Comparison of ENCODE assay signal across 23 cellular contexts in the genomic region with DNA sequence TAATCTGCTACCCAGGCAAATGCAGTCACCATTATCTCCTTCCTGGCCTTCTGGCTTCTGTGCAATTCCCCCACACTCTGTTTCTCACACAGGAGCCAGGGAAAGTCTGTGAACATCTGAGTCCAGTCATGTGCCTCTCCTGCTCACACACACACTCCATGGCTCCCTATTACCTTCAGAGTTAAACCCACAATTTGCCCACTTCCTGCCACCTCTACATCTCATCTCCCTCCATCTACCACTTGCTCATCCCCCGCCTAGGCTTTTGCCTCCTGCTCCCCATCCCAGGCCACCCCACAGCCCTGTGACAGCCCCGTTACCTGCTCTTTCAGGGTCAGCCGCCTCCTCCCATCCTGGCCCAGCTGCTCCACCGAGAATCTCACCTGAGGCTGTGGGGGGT. TPM values are rescaled to one million over a fixed set of nuclear protein-coding genes. Genes with fewer than 3 reads are reported as not detected.
DNase-seq lines count a peak whose midpoint lies in the region; ATAC-seq and TF ChIP-seq lines count a peak whose summit lies in the region.
"Had no signal": no experiment of that assay in that cellular context is flagged by ENCODE, and none has a peak within 500 bp of the region (broad histone marks: within the 10 kb centered on the region; RNA-seq: fewer than 3 reads in every experiment).

No MANE protein-coding gene starts in this region.

- POLR2A ChIA-PET in CD4-positive, alpha-beta T cell (lab: Charles Lee): interaction anchor here (0.6 kb wide), 1 partner anchor 60 kb away, joined by 3 read pairs; no protein-coding TSS in a partner anchor
- POLR2A ChIA-PET in CD8-positive, alpha-beta memory T cell (lab: Charles Lee): no interaction called here
- POLR2A ChIA-PET in activated CD8-positive, alpha-beta T cell treated with anti-CD3 and anti-CD28 coated beads for 36 hours (lab: Charles Lee): no interaction called here

- peaks cover 14% of the 10 kb centered on the region for H3K4me1 ChIP-seq in CD8-positive, alpha-beta memory T cell (ENCODE audit: insufficient read depth, low read length)
- H3K4me1 ChIP-seq: body of pancreas, psoas muscle, upper lobe of left lung had no signal

- H3K4me1 Mint-ChIP-seq in CD4-positive, alpha-beta T cell (ENCODE audit: low read depth): peaks cover 9% of the 10 kb centered on the region
- H3K4me1 Mint-ChIP-seq in CD8-positive, alpha-beta memory T cell: peaks cover 14 to 15% (median 15%) of the 10 kb centered on the region in 3 donors
- H3K4me1 Mint-ChIP-seq in activated CD8-positive, alpha-beta T cell treated with anti-CD3 and anti-CD28 coated beads for 36 hours (ENCODE audit: low read depth): peaks cover 7% of the 10 kb centered on the region
- H3K4me1 Mint-ChIP-seq in immature natural killer cell: peaks cover 9 to 10% of the 10 kb centered on the region in 2 donors
- H3K4me1 Mint-ChIP-seq: GM23338 had no signal

- H3K27me3 ChIP-seq in CD4-positive, alpha-beta T cell (ENCODE audit: control insufficient read depth, insufficient read depth, low read length): no peaks in the 10 kb centered on the region
- H3K27me3 ChIP-seq in CD8-positive, alpha-beta memory T cell (ENCODE audit: insufficient read depth, low read length, poor library complexity, severe bottlenecking): no peaks in the 10 kb centered on the region
- H3K27me3 ChIP-seq: body of pancreas, upper lobe of left lung had no signal

- peaks cover 42% of the 10 kb centered on the region for H3K36me3 ChIP-seq in CD8-positive, alpha-beta memory T cell (ENCODE audit: insufficient read depth, low read length)
- H3K36me3 ChIP-seq: upper lobe of left lung had no signal

- intact Hi-C loops in CD4-positive, alpha-beta T cell (cut with DNase I, micrococcal nuclease): no loop called here
- intact Hi-C loops in activated CD8-positive, alpha-beta T cell treated with anti-CD3 and anti-CD28 coated beads for 36 hours (cut with micrococcal nuclease): no loop called here

- TF ChIP-seq CTCF in CD4-positive, alpha-beta T cell (IDR thresholded peaks at IDR 0.05): no peak
- TF ChIP-seq CTCF in activated CD8-positive, alpha-beta T cell treated with anti-CD3 and anti-CD28 coated beads for 36 hours (IDR thresholded peaks at IDR 0.05): no peak

- DNase-seq in CD4-positive, alpha-beta T cell: no peak
- DNase-seq in CD8-positive, alpha-beta memory T cell: no peak
- no peak for DNase-seq in activated CD8-positive, alpha-beta T cell treated with anti-CD3 and anti-CD28 coated beads for 36 hours
- DNase-seq in immature natural killer cell (no peak), hippocampal formation (lab: John Stamatoyannopoulos, UW) (no peak), mucosa of gallbladder (ENCODE audit: low spot score) (no peak)
- DNase-seq: activated CD4-positive, alpha-beta T cell treated with anti-CD3 and anti-CD28 coated beads, Interleukin-2, amount 50 U/mL, for 4 hours; activated T-cell treated with anti-CD3 and anti-CD28 coated beads, Interleukin-2, amount 50 U/mL, for 4 hours; body of pancreas; DMS79; glutamatergic neuron; NCI-H146; NCI-H69; nucleus accumbens; psoas muscle; stimulated activated CD8-positive, alpha-beta memory T cell treated with anti-CD3 and anti-CD28 coated beads, Interleukin-4, amount 100 ng/mL, for 48 hours; upper lobe of left lung had no signal

- no peak overlapping the region for H3K4me3 Mint-ChIP-seq in CD4-positive, alpha-beta T cell
- H3K4me3 Mint-ChIP-seq in CD8-positive, alpha-beta memory T cell: peak overlapping the region in 1 of 7 donors; percentile 55
- H3K4me3 Mint-ChIP-seq in activated CD8-positive, alpha-beta T cell treated with anti-CD3 and anti-CD28 coated beads for 36 hours: no peak overlapping the region
- H3K4me3 Mint-ChIP-seq in immature natural killer cell: peak overlapping the region in 1 of 5 donors; percentile 14
- H3K4me3 Mint-ChIP-seq: activated T-cell treated with anti-CD3 and anti-CD28 coated beads, Interleukin-2, amount 50 U/mL, for 4 hours; GM23338 had no signal

- CTCF ChIA-PET in CD4-positive, alpha-beta T cell (lab: Charles Lee): no interaction called here
- CTCF ChIA-PET in CD8-positive, alpha-beta memory T cell (lab: Charles Lee): no interaction called here
- CTCF ChIA-PET in activated CD8-positive, alpha-beta T cell treated with anti-CD3 and anti-CD28 coated beads for 36 hours (lab: Charles Lee): no interaction called here

- no peaks in the 10 kb centered on the region for H3K27me3 Mint-ChIP-seq in CD4-positive, alpha-beta T cell
- no peaks in the 10 kb centered on the region for H3K27me3 Mint-ChIP-seq in CD8-positive, alpha-beta memory T cell
- no peaks in the 10 kb centered on the region for H3K27me3 Mint-ChIP-seq in activated CD8-positive, alpha-beta T cell treated with anti-CD3 and anti-CD28 coated beads for 36 hours
- H3K27me3 Mint-ChIP-seq in immature natural killer cell (ENCODE audit: low read depth in 3 of 3): peaks cover 0 to 3% (median 1%) of the 10 kb centered on the region in 3 donors

- H3K27ac ChIP-seq in CD4-positive, alpha-beta T cell (ENCODE audit: low read depth, low read length): no peak overlapping the region
- H3K27ac ChIP-seq in CD8-positive, alpha-beta memory T cell (ENCODE audit: low read depth, low read length): no peak overlapping the region
- H3K27ac ChIP-seq: body of pancreas, KMS-11, psoas muscle, upper lobe of left lung had no signal

- no peak overlapping the region for H3K4me3 ChIP-seq in CD8-positive, alpha-beta memory T cell (ENCODE audit: low read length)
- H3K4me3 ChIP-seq: body of pancreas, GM23338, lung, psoas muscle, upper lobe of left lung had no signal

- peak; percentile 37 for ATAC-seq in CD4-positive, alpha-beta T cell (ENCODE audit: poor library complexity)
- ATAC-seq in activated CD8-positive, alpha-beta T cell treated with anti-CD3 and anti-CD28 coated beads for 36 hours: no peak
- ATAC-seq in GM21786 (IDR thresholded peaks at IDR 0.05; ENCODE audit: unreplicated experiment) (no peak), HG02588 (IDR thresholded peaks at IDR 0.05; ENCODE audit: unreplicated experiment) (no peak)
- ATAC-seq: activated T-cell treated with anti-CD3 and anti-CD28 coated beads, Interleukin-2, amount 50 U/mL, for 4 hours; body of pancreas; GM23338; psoas muscle had no signal

- H3K9me3 ChIP-seq in CD4-positive, alpha-beta T cell (ENCODE audit: control insufficient read depth, low read length): no peaks in the 10 kb centered on the region
- H3K9me3 ChIP-seq in CD8-positive, alpha-beta memory T cell (ENCODE audit: low read length): no peaks in the 10 kb centered on the region
- H3K9me3 ChIP-seq: body of pancreas, psoas muscle, upper lobe of left lung had no signal

- no peaks in the 10 kb centered on the region for H3K9me3 Mint-ChIP-seq in CD4-positive, alpha-beta T cell
- no peaks in the 10 kb centered on the region for H3K9me3 Mint-ChIP-seq in CD8-positive, alpha-beta memory T cell
- H3K9me3 Mint-ChIP-seq in activated CD8-positive, alpha-beta T cell treated with anti-CD3 and anti-CD28 coated beads for 36 hours: no peaks in the 10 kb centered on the region
- no peaks in the 10 kb centered on the region for H3K9me3 Mint-ChIP-seq in immature natural killer cell
- H3K9me3 Mint-ChIP-seq: activated T-cell treated with anti-CD3 and anti-CD28 coated beads, Interleukin-2, amount 50 U/mL, for 4 hours; GM23338 had no signal

- H3K36me3 Mint-ChIP-seq in CD4-positive, alpha-beta T cell (ENCODE audit: low read depth): peaks cover 54% of the 10 kb centered on the region
- H3K36me3 Mint-ChIP-seq in CD8-positive, alpha-beta memory T cell: peaks cover 0 to 75% (median 6%) of the 10 kb centered on the region in 3 donors
- peaks cover 29% of the 10 kb centered on the region for H3K36me3 Mint-ChIP-seq in activated CD8-positive, alpha-beta T cell treated with anti-CD3 and anti-CD28 coated beads for 36 hours (ENCODE audit: low read depth)
- peaks cover 12 to 46% (median 18%) of the 10 kb centered on the region in 3 donors for H3K36me3 Mint-ChIP-seq in immature natural killer cell

- peak overlapping the region; percentile 37 for H3K27ac Mint-ChIP-seq in CD4-positive, alpha-beta T cell
- H3K27ac Mint-ChIP-seq in CD8-positive, alpha-beta memory T cell: peak overlapping the region; percentile 35 to 91 (median 78)
- H3K27ac Mint-ChIP-seq in activated CD8-positive, alpha-beta T cell treated with anti-CD3 and anti-CD28 coated beads for 36 hours: peak overlapping the region; percentile 74
- peak overlapping the region; percentile 19 to 80 (median 51) for H3K27ac Mint-ChIP-seq in immature natural killer cell
- H3K27ac Mint-ChIP-seq: GM23338 had no signal

RNA-seq across cellular contexts. Expression of a gene that starts 13.5 kb away (rescaled TPM):
- total RNA-seq in CD4-positive, alpha-beta T cell: 10 to 100 TPM; 20.5 to 22.5 TPM
- 10 to 100 TPM; 18.9 to 19.6 TPM for total RNA-seq in CD8-positive, alpha-beta memory T cell
- 43.2 TPM for polyA plus RNA-seq in CD8-positive, alpha-beta memory T cell
- 10 to 100 TPM; 25.6 to 27.2 TPM for total RNA-seq in activated CD8-positive, alpha-beta T cell treated with anti-CD3 and anti-CD28 coated beads for 36 hours
- polyA plus RNA-seq in immature natural killer cell: 100 to 1,000 TPM in 1 of 3 donors, 10 to 100 TPM in 2; 62.7 to 105 (median 83.3) TPM
- total RNA-seq in mucosa of gallbladder: 3.1 TPM
- total RNA-seq: GM23338, SK-MEL-5 had no signal
- polyA plus RNA-seq: GM23338 had no signal

RNA-seq across cellular contexts. Expression of a gene that starts 24.4 kb away (rescaled TPM):
- 10 to 100 TPM; 16.1 to 16.4 TPM for total RNA-seq in CD4-positive, alpha-beta T cell
- 10 to 100 TPM; 15.0 to 15.9 TPM for total RNA-seq in CD8-positive, alpha-beta memory T cell
- polyA plus RNA-seq in CD8-positive, alpha-beta memory T cell: 18.6 TPM
- 10 to 100 TPM; 23.1 to 23.3 TPM for total RNA-seq in activated CD8-positive, alpha-beta T cell treated with anti-CD3 and anti-CD28 coated beads for 36 hours
- 10 to 100 TPM in 2 of 3 donors, 1 to 10 TPM in 1; 7.3 to 39.1 (median 12.6) TPM for polyA plus RNA-seq in immature natural killer cell
- 24.5 TPM for total RNA-seq in mucosa of gallbladder
